In the genomic region with DNA sequence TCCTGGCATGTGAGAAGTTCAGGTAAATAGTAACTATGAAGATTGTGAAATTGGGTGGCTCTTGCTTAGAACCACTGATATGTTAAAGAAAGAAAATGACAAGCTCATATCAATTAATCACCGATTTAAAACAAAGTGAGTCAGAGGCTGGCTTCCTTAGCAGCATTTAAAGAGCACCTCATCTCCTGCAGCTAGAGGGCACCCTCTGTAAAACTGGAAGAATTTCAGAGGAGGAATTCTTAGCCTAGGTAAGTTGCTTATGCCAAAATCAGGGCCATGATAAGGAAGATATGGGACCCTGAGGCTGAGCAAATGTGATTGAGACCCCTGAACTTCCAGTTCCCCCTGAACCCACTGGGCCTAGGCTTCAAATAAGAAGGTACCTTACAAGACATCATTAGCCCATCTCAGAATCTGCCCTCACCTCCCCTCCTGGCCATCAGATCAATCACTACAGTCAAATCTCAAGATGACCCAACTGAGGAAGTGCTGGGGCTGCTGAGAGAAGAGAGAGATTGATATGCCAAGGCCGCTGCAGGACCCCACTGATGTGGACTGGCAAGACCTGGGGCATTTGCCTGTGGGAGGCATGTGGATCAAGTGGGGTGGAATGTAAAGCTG, we compare ENCODE assay signal across 8 cellular contexts. TPM values are rescaled to one million over a fixed set of nuclear protein-coding genes. Genes with fewer than 3 reads are reported as not detected.
A peak's percentile ranks its signal among the peaks of the same experiment; 100 is the strongest.
DNase-seq lines count a peak whose midpoint lies in the region; ATAC-seq and TF ChIP-seq lines count a peak whose summit lies in the region.

No MANE protein-coding gene starts in this region.

- H3K4me1 ChIP-seq in right atrium auricular region (no peaks in the 10 kb centered on the region), stomach (peaks cover 0 to 9% (median 1%) of the 10 kb centered on the region in 4 donors)

- no peaks in the 10 kb centered on the region for H3K36me3 ChIP-seq in right atrium auricular region
- H3K36me3 ChIP-seq in stomach: no peaks in the 10 kb centered on the region

- H3K27me3 ChIP-seq in right atrium auricular region: no peaks in the 10 kb centered on the region
- peaks cover 0 to 13% (median 0%) of the 10 kb centered on the region in 3 donors for H3K27me3 ChIP-seq in stomach

- H3K27ac Mint-ChIP-seq in mesothelial cell of epicardium: no peak overlapping the region

- peaks cover 62% of the 10 kb centered on the region for H3K27me3 Mint-ChIP-seq in mesothelial cell of epicardium (ENCODE audit: low read depth)

- DNase-seq in ELR (ENCODE audit: low read depth) (peak; percentile 67), LNCaP clone FGC (ENCODE audit: low read depth) (no peak), activated T-cell treated with anti-CD3 and anti-CD28 coated beads for 4 hours (peak; percentile 40), right atrium auricular region (ENCODE audit: low spot score) (no peak), stomach (peak; percentile 55), mesothelial cell of epicardium (ENCODE audit: low spot score in 2 of 2, unreplicated experiment in 2 of 2) (no peak), SK-N-DZ (ENCODE audit: low spot score) (no peak)

- 37 to 61% (median 45%) methylated on average over 2 of the region's 2 CpGs for WGBS in stomach, 5 donors

- no peak overlapping the region for H3K4me3 Mint-ChIP-seq in mesothelial cell of epicardium

- TF ChIP-seq CTCF in LNCaP clone FGC (IDR thresholded peaks at IDR 0.05; ENCODE audit: control insufficient read depth, extremely low read depth, insufficient read depth) (peak; percentile 75), right atrium auricular region (IDR thresholded peaks at IDR 0.05) (peak; percentile 22 to 62), stomach (IDR thresholded peaks at IDR 0.05) (peak in 5 of 7 experiments; percentile 28 to 60 (median 55)), mesothelial cell of epicardium (IDR thresholded peaks at IDR 0.05; ENCODE audit: unreplicated experiment) (no peak)

- no peaks in the 10 kb centered on the region for H3K9me3 Mint-ChIP-seq in mesothelial cell of epicardium

- no peak for ATAC-seq in GM18873 (IDR thresholded peaks at IDR 0.05; ENCODE audit: low FRiP score, unreplicated experiment)

- no peaks in the 10 kb centered on the region for H3K4me1 Mint-ChIP-seq in mesothelial cell of epicardium

- H3K4me3 ChIP-seq in LNCaP clone FGC (ENCODE audit: low read depth, low read length): no peak overlapping the region
- H3K4me3 ChIP-seq in right atrium auricular region: no peak overlapping the region
- H3K4me3 ChIP-seq in stomach: no peak overlapping the region

- no peak for TF ChIP-seq EP300 in stomach (IDR thresholded peaks at IDR 0.05)

- H3K9me3 ChIP-seq in right atrium auricular region (no peaks in the 10 kb centered on the region), stomach (no peaks in the 10 kb centered on the region)

- intact Hi-C loops in stomach (cut with DNase I; ENCODE audit: low total_unique reads): loop anchor here (10.0 kb wide), 1 partner anchor 101 kb away; no protein-coding TSS in a partner anchor

- no peak for TF ChIP-seq POLR2A in stomach (IDR thresholded peaks at IDR 0.05)

- no peak overlapping the region for H3K27ac ChIP-seq in right atrium auricular region
- no peak overlapping the region for H3K27ac ChIP-seq in stomach

- H3K36me3 Mint-ChIP-seq in mesothelial cell of epicardium: no peaks in the 10 kb centered on the region

RNA-seq across cellular contexts. Expression of a gene that starts 8.6 kb away (rescaled TPM):
- total RNA-seq in right atrium auricular region: 1 to 10 TPM in 1 of 2 donors, not detected in 1; 1.8 TPM
- 10 to 100 TPM in 1 of 5 donors, 1 to 10 TPM in 2, not detected in 2; 2.4 to 15.8 (median 7.1) TPM for total RNA-seq in stomach
- polyA plus RNA-seq in stomach: 1 to 10 TPM; 2.3 to 6.7 (median 4.5) TPM
- not detected in 3 replicates for total RNA-seq in mesothelial cell of epicardium
- not detected in 2 replicates for polyA plus RNA-seq in SK-N-DZ (2014; cell fraction: cytosol; rRNA removed)
- polyA plus RNA-seq in SK-N-DZ (2014; cell fraction: nucleus; rRNA removed): not detected in 2 replicates

RNA-seq across cellular contexts. Expression of a gene that starts 31.8 kb away (rescaled TPM):
- 10 to 100 TPM; 13.8 to 16.8 TPM for total RNA-seq in right atrium auricular region
- 10 to 100 TPM in 4 of 5 donors, under 1 TPM in 1; 0.58 to 97.2 (median 56.7) TPM for total RNA-seq in stomach
- 10 to 100 TPM; 12.2 to 79.1 (median 35.4) TPM for polyA plus RNA-seq in stomach
- 32.3 to 36.9 TPM (median 32.8 TPM) in 3 replicates for total RNA-seq in mesothelial cell of epicardium
- not detected in 2 replicates for polyA plus RNA-seq in SK-N-DZ (2014; cell fraction: cytosol; rRNA removed)
- polyA plus RNA-seq in SK-N-DZ (2014; cell fraction: nucleus; rRNA removed): not detected in 2 replicates

RNA-seq across cellular contexts. Expression of a gene that starts 43.8 kb away (rescaled TPM):
- total RNA-seq in right atrium auricular region: 1 to 10 TPM; 1.0 to 2.0 TPM
- total RNA-seq in stomach: 10 to 100 TPM in 1 of 5 donors, 1 to 10 TPM in 3, under 1 TPM in 1; 0.45 to 20.0 (median 6.7) TPM
- polyA plus RNA-seq in stomach: 1 to 10 TPM; 2.1 to 7.2 (median 3.4) TPM
- 5.0 to 5.7 TPM (median 5.2 TPM) in 3 replicates for total RNA-seq in mesothelial cell of epicardium
- not detected in 2 replicates for polyA plus RNA-seq in SK-N-DZ (2014; cell fraction: cytosol; rRNA removed)
- polyA plus RNA-seq in SK-N-DZ (2014; cell fraction: nucleus; rRNA removed): not detected in 2 replicates

RNA-seq across cellular contexts. Expression of a gene that starts 46.6 kb away (rescaled TPM):
- total RNA-seq in right atrium auricular region (1 to 10 TPM in 1 of 2 donors, not detected in 1; 1.5 TPM), stomach (10 to 100 TPM in 2 of 5 donors, 1 to 10 TPM in 1, not detected in 2; 4.6 to 24.0 (median 16.1) TPM), mesothelial cell of epicardium (not detected in 3 replicates)
- 1 to 10 TPM; 2.2 to 9.2 (median 4.7) TPM for polyA plus RNA-seq in stomach
- not detected in 2 replicates for polyA plus RNA-seq in SK-N-DZ (2014; cell fraction: cytosol; rRNA removed)
- not detected in 2 replicates for polyA plus RNA-seq in SK-N-DZ (2014; cell fraction: nucleus; rRNA removed)

RNA-seq across cellular contexts. Expression of a gene that starts 48.2 kb away (rescaled TPM):
- total RNA-seq in right atrium auricular region (under 1 TPM in 1 of 2 donors, not detected in 1; 0.24 TPM), stomach (1 to 10 TPM in 3 of 5 donors, not detected in 2; 1.2 to 9.5 (median 4.2) TPM), mesothelial cell of epicardium (not detected in 3 replicates)
- polyA plus RNA-seq in stomach: under 1 TPM in 2 of 3 donors, not detected in 1; 0.18 to 0.76 TPM
- 0.36 and 1.8 TPM in 2 replicates for polyA plus RNA-seq in SK-N-DZ (2014; cell fraction: cytosol; rRNA removed)
- polyA plus RNA-seq in SK-N-DZ (2014; cell fraction: nucleus; rRNA removed): not detected in 2 replicates

Comparison
In these comparisons a context has a peak if more than half of its experiments do, and no peak if none do; other contexts are left out.
1. DNase-seq: peak in ELR (single experiment), activated T-cell treated with anti-CD3 and anti-CD28 coated beads for 4 hours (single experiment) and stomach (single experiment); none in LNCaP clone FGC (single experiment), right atrium auricular region (single experiment), mesothelial cell of epicardium (0 of 2) and SK-N-DZ (single experiment).